Comparison of ENCODE assay signal across 1 cellular context in genomic region chr12:54390668-54391551, GRCh38.
TF ChIP-seq lines count a peak whose summit lies in the region.

No MANE protein-coding gene starts in this region.

TF ChIP-seq in HEK293, 187 proteins besides CTCF, POLR2A, EP300 and RAD21 (continued from another document):
- TF ChIP-seq ZNF513 (tag by site-specific recombination; IDR thresholded peaks at IDR 0.05), result no peak
- TF ChIP-seq ZNF792 (tag by site-specific recombination; IDR thresholded peaks at IDR 0.05), result no peak
- no peak for TF ChIP-seq RBAK (tag by site-specific recombination; IDR thresholded peaks at IDR 0.05)
- TF ChIP-seq FEZF1 (tag by site-specific recombination; IDR thresholded peaks at IDR 0.05), result no peak
- no peak for TF ChIP-seq ZNF843 (tag by site-specific recombination; IDR thresholded peaks at IDR 0.05)
- TF ChIP-seq ZNF223 (tag by site-specific recombination; IDR thresholded peaks at IDR 0.05), result 0 out of 2 replicates have a peak, but pooled peaks have one; percentile 5
- TF ChIP-seq ZNF140 (tag by site-specific recombination; IDR thresholded peaks at IDR 0.05), result no peak
- no peak for TF ChIP-seq ZNF548 (tag by site-specific recombination; IDR thresholded peaks at IDR 0.05)
- no peak for TF ChIP-seq ZNF837 (tag by site-specific recombination; IDR thresholded peaks at IDR 0.05)
- no peak; the same call in 1 of the 2 replicates for TF ChIP-seq ZNF391 (tag by site-specific recombination; IDR thresholded peaks at IDR 0.05; ENCODE audit: borderline replicate concordance, low read depth)
- TF ChIP-seq KLF16 (tag by site-specific recombination; IDR thresholded peaks at IDR 0.05), result peak; percentile 67
- no peak for TF ChIP-seq ZNF2 (tag by site-specific recombination; IDR thresholded peaks at IDR 0.05)
- peak; percentile 88 for TF ChIP-seq ZFHX2 (tag by site-specific recombination; conservative IDR thresholded peaks at IDR 0.05)
- peak; percentile 44; the same call in 1 of the 2 replicates for TF ChIP-seq SP7 (tag by site-specific recombination; IDR thresholded peaks at IDR 0.05)
- TF ChIP-seq ATF2 (tag by site-specific recombination; IDR thresholded peaks at IDR 0.05; ENCODE audit: low read depth), result no peak
- TF ChIP-seq ZSCAN30 (tag by site-specific recombination; IDR thresholded peaks at IDR 0.05), result peak; percentile 30; the same call in 1 of the 2 replicates
- TF ChIP-seq GLIS1 (tag by site-specific recombination; IDR thresholded peaks at IDR 0.05), result peak; percentile 82
- no peak for TF ChIP-seq ZNF266 (tag by site-specific recombination; IDR thresholded peaks at IDR 0.05; ENCODE audit: low read depth)
- TF ChIP-seq ZNF529 (tag by site-specific recombination; IDR thresholded peaks at IDR 0.05; ENCODE audit: insufficient replicate concordance), result no peak
- TF ChIP-seq WT1 (tag by site-specific recombination; IDR thresholded peaks at IDR 0.05), result no peak
- peak; percentile 84 for TF ChIP-seq EGR2 (tag by site-specific recombination; IDR thresholded peaks at IDR 0.05; ENCODE audit: low read depth)
- TF ChIP-seq ZNF473 (tag by site-specific recombination; IDR thresholded peaks at IDR 0.05), result no peak
- peak; percentile 67 for TF ChIP-seq PRDM10 (tag by site-specific recombination; IDR thresholded peaks at IDR 0.05)
- no peak for TF ChIP-seq REST (tag by site-specific recombination; IDR thresholded peaks at IDR 0.05)
- no peak for TF ChIP-seq ZNF521 (tag by site-specific recombination; IDR thresholded peaks at IDR 0.05)
- TF ChIP-seq ZNF600 (tag by site-specific recombination; IDR thresholded peaks at IDR 0.05), result no peak
- TF ChIP-seq ZNF692 (tag by site-specific recombination; IDR thresholded peaks at IDR 0.05), result no peak
- TF ChIP-seq ZNF157 (tag by site-specific recombination; IDR thresholded peaks at IDR 0.05), result no peak
- peak; percentile 68 for TF ChIP-seq SP2 (tag by site-specific recombination; IDR thresholded peaks at IDR 0.05)
- no peak for TF ChIP-seq ZNF596 (tag by site-specific recombination; IDR thresholded peaks at IDR 0.05)
- peak; percentile 24; the same call in 1 of the 2 replicates for TF ChIP-seq KLF8 (tag by site-specific recombination; IDR thresholded peaks at IDR 0.05)
- no peak for TF ChIP-seq ZNF121 (tag by site-specific recombination; IDR thresholded peaks at IDR 0.05)
- TF ChIP-seq ZNF366 (tag by site-specific recombination; conservative IDR thresholded peaks at IDR 0.05), result peak; percentile 73
- peak; percentile 78 for TF ChIP-seq ZIC2 (tag by site-specific recombination; IDR thresholded peaks at IDR 0.05)
- TF ChIP-seq ZNF677 (tag by site-specific recombination; IDR thresholded peaks at IDR 0.05), result no peak
- peak; percentile 67 for TF ChIP-seq ZNF398 (tag by site-specific recombination; IDR thresholded peaks at IDR 0.05)
- no peak for TF ChIP-seq MZF1 (tag by site-specific recombination; IDR thresholded peaks at IDR 0.05; ENCODE audit: borderline replicate concordance)
- no peak for TF ChIP-seq ZNF311 (tag by site-specific recombination; IDR thresholded peaks at IDR 0.05; ENCODE audit: borderline replicate concordance)
- no peak for TF ChIP-seq SCRT1 (tag by site-specific recombination; IDR thresholded peaks at IDR 0.05; ENCODE audit: borderline replicate concordance)
- no peak for TF ChIP-seq ZNF211 (tag by site-specific recombination; IDR thresholded peaks at IDR 0.05; ENCODE audit: low read depth)
- no peak for TF ChIP-seq PRDM2 (tag by site-specific recombination; IDR thresholded peaks at IDR 0.05; ENCODE audit: borderline replicate concordance)
- peak; percentile 30; the same call in 1 of the 2 replicates for TF ChIP-seq KLF10 (tag by site-specific recombination; IDR thresholded peaks at IDR 0.05)
- TF ChIP-seq ZNF292 (tag by site-specific recombination; IDR thresholded peaks at IDR 0.05; ENCODE audit: borderline replicate concordance, low read depth), result no peak
- TF ChIP-seq PRDM1 (tag by site-specific recombination; IDR thresholded peaks at IDR 0.05), result no peak
